ENCODE assay signal across 1 cellular context in genomic region chr10:124705817-124706461, GRCh38.
TF ChIP-seq lines count a peak whose summit lies in the region.

No MANE protein-coding gene starts in this region.

TF ChIP-seq in WTC11, 78 proteins besides CTCF, POLR2A, EP300 and RAD21 (continued from another document):
- TF ChIP-seq ZSCAN18 (CRISPR knock-in tag; IDR thresholded peaks at IDR 0.05) (no peak), ETV6 (CRISPR knock-in tag; IDR thresholded peaks at IDR 0.05) (no peak), JUN (CRISPR knock-in tag; IDR thresholded peaks at IDR 0.05) (no peak), ATF3 (CRISPR knock-in tag; conservative IDR thresholded peaks at IDR 0.05) (no peak), ZNF512 (CRISPR knock-in tag; IDR thresholded peaks at IDR 0.05; ENCODE audit: borderline replicate concordance) (no peak), SOX15 (CRISPR knock-in tag; IDR thresholded peaks at IDR 0.05) (no peak), PREB (CRISPR knock-in tag; IDR thresholded peaks at IDR 0.05; ENCODE audit: borderline replicate concordance) (no peak)
TF ChIP-seq in WTC11: peak in this region for 0.
